Comparison of ENCODE assay signal across 8 cellular contexts in genomic region chr2:160210599-160211138, GRCh38. TPM values are rescaled to one million over a fixed set of nuclear protein-coding genes. Genes with fewer than 3 reads are reported as not detected.
DNase-seq lines count a peak whose midpoint lies in the region; ATAC-seq and TF ChIP-seq lines count a peak whose summit lies in the region.

No MANE protein-coding gene starts in this region.

- ATAC-seq in GM19397 (IDR thresholded peaks at IDR 0.05; ENCODE audit: unreplicated experiment) (peak; percentile 87), HG03439 (IDR thresholded peaks at IDR 0.05; ENCODE audit: unreplicated experiment) (peak; percentile 96), SK-N-SH treated with all-trans-retinoic acid at 6 μM for 48 hours (peak; percentile 14)

- H3K27me3 ChIP-seq in hepatocyte: no peaks in the 10 kb centered on the region

- no peaks in the 10 kb centered on the region for H3K79me2 ChIP-seq in hepatocyte

- TF ChIP-seq CTCF in hepatocyte (IDR thresholded peaks at IDR 0.05; ENCODE audit: poor library complexity): peak; percentile 71

- DNase-seq in D341Med (ENCODE audit: low spot score): peak; percentile 81
- peak; percentile 78 for DNase-seq in activated naive CD4-positive, alpha-beta T cell treated with anti-CD3 and anti-CD28 coated beads, Interleukin-2, amount 50 U/mL, for 16 hours
- DNase-seq in hepatocyte (ENCODE audit: low spot score): peak; percentile 76
- peak; percentile 35 to 57 for DNase-seq in stimulated activated CD4-positive, alpha-beta T cell treated with anti-CD3 and anti-CD28 coated beads, Interleukin-15, amount 100 ng/mL, for 1 hour (ENCODE audit: low read depth in 1 of 2, low spot score in 1 of 2)
- DNase-seq in DMS114 treated with DMSO at 0.1 percent for 48 hours (lab: John Stamatoyannopoulos, UW; ENCODE audit: unreplicated experiment): no peak

- H3K27ac ChIP-seq in hepatocyte: peak overlapping the region; percentile 89

- no peak overlapping the region for H2AFZ ChIP-seq in hepatocyte

- no peak overlapping the region for H3K4me3 ChIP-seq in hepatocyte

- H4K20me1 ChIP-seq in hepatocyte (ENCODE audit: insufficient read depth, poor library complexity, severe bottlenecking): no peaks in the 10 kb centered on the region

- H3K4me1 ChIP-seq in hepatocyte (ENCODE audit: insufficient read depth): peaks cover 25% of the 10 kb centered on the region

- H3K36me3 ChIP-seq in hepatocyte (replicated peaks; ENCODE audit: insufficient read depth, low read depth): no peaks in the 10 kb centered on the region

- H3K4me2 ChIP-seq in hepatocyte: no peak overlapping the region

- no peaks in the 10 kb centered on the region for H3K9me3 ChIP-seq in hepatocyte (ENCODE audit: low read depth)

- no peaks in the 10 kb centered on the region for H3K9me2 ChIP-seq in hepatocyte (replicated peaks; ENCODE audit: insufficient read depth)

- 47% methylated on average over 11 of the region's 11 CpGs for WGBS in hepatocyte (ENCODE audit: low lambda C conversion rate, missing lambda C conversion rate)

TF ChIP-seq in SK-N-SH treated with all-trans-retinoic acid at 6 μM for 48 hours, 23 proteins besides CTCF, POLR2A, EP300 and RAD21:
- no peak for TF ChIP-seq ISL1 (CRISPR knock-in tag; IDR thresholded peaks at IDR 0.05)
- no peak for TF ChIP-seq ZNF8 (CRISPR knock-in tag; IDR thresholded peaks at IDR 0.05)
- no peak for TF ChIP-seq ESRRG (CRISPR knock-in tag; IDR thresholded peaks at IDR 0.05)
- TF ChIP-seq TSHZ2 (CRISPR knock-in tag; IDR thresholded peaks at IDR 0.05): no peak
- no peak for TF ChIP-seq TOX (CRISPR knock-in tag; IDR thresholded peaks at IDR 0.05; ENCODE audit: borderline replicate concordance)
- TF ChIP-seq ZFP3 (CRISPR knock-in tag; IDR thresholded peaks at IDR 0.05): no peak
- TF ChIP-seq CREB5 (CRISPR knock-in tag; IDR thresholded peaks at IDR 0.05; ENCODE audit: low read depth): no peak
- no peak for TF ChIP-seq RARB (CRISPR knock-in tag; IDR thresholded peaks at IDR 0.05)
- TF ChIP-seq ZFP30 (CRISPR knock-in tag; IDR thresholded peaks at IDR 0.05): no peak
- no peak for TF ChIP-seq ARNTL (CRISPR knock-in tag; IDR thresholded peaks at IDR 0.05; ENCODE audit: borderline replicate concordance, low read depth)

RNA-seq across cellular contexts. Expression of gene ITGB6, which starts 10.6 kb away (rescaled TPM):
- 37.4 and 41.1 TPM in 2 replicates for total RNA-seq in hepatocyte
- 20.3 and 21.0 TPM in 2 replicates for polyA plus RNA-seq in hepatocyte

Comparison
In these comparisons a context has a peak if more than half of its experiments do, and no peak if none do; other contexts are left out.
1. ATAC-seq: peak in every context shown above with its lines; median percentile 96 in HG03439; 87 in GM19397; 14 in SK-N-SH treated with all-trans-retinoic acid at 6 μM for 48 hours.